Comparison of ENCODE assay signal across 1 cellular context in the genomic region with DNA sequence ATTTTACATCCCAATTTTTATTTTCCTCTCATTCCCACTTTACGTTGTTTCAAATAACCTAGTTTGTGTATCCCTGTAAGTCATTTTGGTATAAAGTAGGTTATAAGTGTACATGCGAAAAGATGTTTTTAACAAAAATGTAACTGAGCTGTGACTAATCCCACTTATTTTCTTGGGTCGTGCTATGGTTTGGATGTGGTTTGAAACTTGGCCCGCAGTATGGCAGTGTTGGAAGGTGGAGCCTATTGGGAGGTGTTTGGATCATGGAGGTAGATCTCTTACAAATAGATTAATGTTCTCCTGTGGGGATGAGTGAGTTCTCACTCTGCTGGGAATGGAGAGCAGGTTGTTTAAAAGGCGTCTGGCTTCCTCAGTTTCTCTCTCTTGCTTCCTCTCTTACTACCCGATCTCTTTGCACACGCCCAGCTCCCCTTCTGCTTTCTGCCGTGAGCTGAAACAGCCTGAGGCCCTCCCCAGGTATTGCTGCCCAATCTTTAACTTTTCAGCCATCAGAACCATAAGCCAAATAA.
A peak's percentile ranks its signal among the peaks of the same experiment; 100 is the strongest.
TF ChIP-seq lines count a peak whose summit lies in the region.

No MANE protein-coding gene starts in this region.

TF ChIP-seq in WTC11, 78 proteins besides CTCF, POLR2A, EP300 and RAD21 (continued from another document):
- TF ChIP-seq, protein P1, sequence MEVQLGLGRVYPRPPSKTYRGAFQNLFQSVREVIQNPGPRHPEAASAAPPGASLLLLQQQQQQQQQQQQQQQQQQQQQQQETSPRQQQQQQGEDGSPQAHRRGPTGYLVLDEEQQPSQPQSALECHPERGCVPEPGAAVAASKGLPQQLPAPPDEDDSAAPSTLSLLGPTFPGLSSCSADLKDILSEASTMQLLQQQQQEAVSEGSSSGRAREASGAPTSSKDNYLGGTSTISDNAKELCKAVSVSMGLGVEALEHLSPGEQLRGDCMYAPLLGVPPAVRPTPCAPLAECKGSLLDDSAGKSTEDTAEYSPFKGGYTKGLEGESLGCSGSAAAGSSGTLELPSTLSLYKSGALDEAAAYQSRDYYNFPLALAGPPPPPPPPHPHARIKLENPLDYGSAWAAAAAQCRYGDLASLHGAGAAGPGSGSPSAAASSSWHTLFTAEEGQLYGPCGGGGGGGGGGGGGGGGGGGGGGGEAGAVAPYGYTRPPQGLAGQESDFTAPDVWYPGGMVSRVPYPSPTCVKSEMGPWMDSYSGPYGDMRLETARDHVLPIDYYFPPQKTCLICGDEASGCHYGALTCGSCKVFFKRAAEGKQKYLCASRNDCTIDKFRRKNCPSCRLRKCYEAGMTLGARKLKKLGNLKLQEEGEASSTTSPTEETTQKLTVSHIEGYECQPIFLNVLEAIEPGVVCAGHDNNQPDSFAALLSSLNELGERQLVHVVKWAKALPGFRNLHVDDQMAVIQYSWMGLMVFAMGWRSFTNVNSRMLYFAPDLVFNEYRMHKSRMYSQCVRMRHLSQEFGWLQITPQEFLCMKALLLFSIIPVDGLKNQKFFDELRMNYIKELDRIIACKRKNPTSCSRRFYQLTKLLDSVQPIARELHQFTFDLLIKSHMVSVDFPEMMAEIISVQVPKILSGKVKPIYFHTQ (CRISPR knock-in tag; IDR thresholded peaks at IDR 0.05) = peak; percentile 15; the same call in 1 of the 2 replicates
- TF ChIP-seq, protein P2, sequence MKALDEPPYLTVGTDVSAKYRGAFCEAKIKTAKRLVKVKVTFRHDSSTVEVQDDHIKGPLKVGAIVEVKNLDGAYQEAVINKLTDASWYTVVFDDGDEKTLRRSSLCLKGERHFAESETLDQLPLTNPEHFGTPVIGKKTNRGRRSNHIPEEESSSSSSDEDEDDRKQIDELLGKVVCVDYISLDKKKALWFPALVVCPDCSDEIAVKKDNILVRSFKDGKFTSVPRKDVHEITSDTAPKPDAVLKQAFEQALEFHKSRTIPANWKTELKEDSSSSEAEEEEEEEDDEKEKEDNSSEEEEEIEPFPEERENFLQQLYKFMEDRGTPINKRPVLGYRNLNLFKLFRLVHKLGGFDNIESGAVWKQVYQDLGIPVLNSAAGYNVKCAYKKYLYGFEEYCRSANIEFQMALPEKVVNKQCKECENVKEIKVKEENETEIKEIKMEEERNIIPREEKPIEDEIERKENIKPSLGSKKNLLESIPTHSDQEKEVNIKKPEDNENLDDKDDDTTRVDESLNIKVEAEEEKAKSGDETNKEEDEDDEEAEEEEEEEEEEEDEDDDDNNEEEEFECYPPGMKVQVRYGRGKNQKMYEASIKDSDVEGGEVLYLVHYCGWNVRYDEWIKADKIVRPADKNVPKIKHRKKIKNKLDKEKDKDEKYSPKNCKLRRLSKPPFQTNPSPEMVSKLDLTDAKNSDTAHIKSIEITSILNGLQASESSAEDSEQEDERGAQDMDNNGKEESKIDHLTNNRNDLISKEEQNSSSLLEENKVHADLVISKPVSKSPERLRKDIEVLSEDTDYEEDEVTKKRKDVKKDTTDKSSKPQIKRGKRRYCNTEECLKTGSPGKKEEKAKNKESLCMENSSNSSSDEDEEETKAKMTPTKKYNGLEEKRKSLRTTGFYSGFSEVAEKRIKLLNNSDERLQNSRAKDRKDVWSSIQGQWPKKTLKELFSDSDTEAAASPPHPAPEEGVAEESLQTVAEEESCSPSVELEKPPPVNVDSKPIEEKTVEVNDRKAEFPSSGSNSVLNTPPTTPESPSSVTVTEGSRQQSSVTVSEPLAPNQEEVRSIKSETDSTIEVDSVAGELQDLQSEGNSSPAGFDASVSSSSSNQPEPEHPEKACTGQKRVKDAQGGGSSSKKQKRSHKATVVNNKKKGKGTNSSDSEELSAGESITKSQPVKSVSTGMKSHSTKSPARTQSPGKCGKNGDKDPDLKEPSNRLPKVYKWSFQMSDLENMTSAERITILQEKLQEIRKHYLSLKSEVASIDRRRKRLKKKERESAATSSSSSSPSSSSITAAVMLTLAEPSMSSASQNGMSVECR (CRISPR knock-in tag; IDR thresholded peaks at IDR 0.05; ENCODE audit: borderline replicate concordance) = no peak
